ENCODE assay signal across 8 cellular contexts in genomic region chr6:41028618-41029486, GRCh38. TPM values are rescaled to one million over a fixed set of nuclear protein-coding genes. Genes with fewer than 3 reads are reported as not detected.
DNase-seq lines count a peak whose midpoint lies in the region; ATAC-seq and TF ChIP-seq lines count a peak whose summit lies in the region.

No MANE protein-coding gene starts in this region.

- peak overlapping the region; percentile 52 to 53 for H3K27ac ChIP-seq in mucosa of rectum (ENCODE audit: low read depth in 2 of 2, low read length in 2 of 2)

- peaks cover 23% of the 10 kb centered on the region for H3K4me1 Mint-ChIP-seq in chondrocyte (ENCODE audit: low read depth)

- H3K27me3 ChIP-seq in mucosa of rectum (ENCODE audit: control insufficient read depth in 2 of 2, insufficient read depth in 2 of 2, low read length in 2 of 2): no peaks in the 10 kb centered on the region

- peaks cover 13% of the 10 kb centered on the region for H3K27me3 Mint-ChIP-seq in chondrocyte (ENCODE audit: low read depth)

- no peaks in the 10 kb centered on the region for H3K9me3 ChIP-seq in mucosa of rectum (ENCODE audit: control insufficient read depth in 2 of 2, low read length in 2 of 2)

- H3K27ac Mint-ChIP-seq in chondrocyte (ENCODE audit: unreplicated experiment): peak overlapping the region; percentile 43

- no peak for TF ChIP-seq CTCF in chondrocyte (IDR thresholded peaks at IDR 0.05)

- H3K9ac ChIP-seq in mucosa of rectum (ENCODE audit: low read depth in 1 of 2, low read length in 2 of 2): peak overlapping the region; percentile 54 to 73

- no peaks in the 10 kb centered on the region for H3K36me3 ChIP-seq in mucosa of rectum (ENCODE audit: control insufficient read depth in 2 of 2, insufficient read depth in 2 of 2, low read length in 2 of 2)

- ATAC-seq in GM19438 (IDR thresholded peaks at IDR 0.05; ENCODE audit: low read depth, unreplicated experiment) (peak; percentile 50), HG03159 (IDR thresholded peaks at IDR 0.05; ENCODE audit: unreplicated experiment) (no peak)

- H3K9me3 Mint-ChIP-seq in chondrocyte (ENCODE audit: low read depth): no peaks in the 10 kb centered on the region

- peak; percentile 75 for DNase-seq in KBM-7
- no peak for DNase-seq in chondrocyte (ENCODE audit: low spot score)
- no peak for DNase-seq in occipital lobe (lab: John Stamatoyannopoulos, UW)
- DNase-seq in Ammon's horn (ENCODE audit: low spot score): no peak
- no peak for DNase-seq in cerebellum (ENCODE audit: low spot score)

- peaks cover 4 to 10% of the 10 kb centered on the region in 2 donors for H3K4me1 ChIP-seq in mucosa of rectum (ENCODE audit: control insufficient read depth in 2 of 2, insufficient read depth in 2 of 2, low read length in 2 of 2)

- H3K4me3 ChIP-seq in mucosa of rectum (ENCODE audit: low read length in 2 of 2): peak overlapping the region; percentile 62

- in situ Hi-C loops in KBM-7 (cut with MboI; ENCODE audit: low pct_unique_long_range_greater_than_20kb, low sequenced_read_pairs): no loop called here

- peak overlapping the region; percentile 77 for H3K4me3 Mint-ChIP-seq in chondrocyte (ENCODE audit: unreplicated experiment)

- no peaks in the 10 kb centered on the region for H3K36me3 Mint-ChIP-seq in chondrocyte (ENCODE audit: low read depth)

RNA-seq across cellular contexts. Expression of gene UNC5CL, which starts 10.2 kb away (rescaled TPM):
- 0.25 to 0.36 TPM in 2 of 3 replicates, not detected in the other for total RNA-seq in chondrocyte
- 0.16 TPM for total RNA-seq in occipital lobe
- 0.64 TPM for total RNA-seq in cerebellum

RNA-seq across cellular contexts. Expression of gene TSPO2, which starts 13.4 kb away (rescaled TPM):
- not detected in 3 replicates for total RNA-seq in chondrocyte
- total RNA-seq in occipital lobe: not detected
- not detected for total RNA-seq in cerebellum

RNA-seq across cellular contexts. Expression of gene APOBEC2, which starts 24.1 kb away (rescaled TPM):
- not detected in 3 replicates for total RNA-seq in chondrocyte
- 0.62 TPM for total RNA-seq in occipital lobe
- total RNA-seq in cerebellum: not detected

RNA-seq across cellular contexts. Expression of gene OARD1, which starts 43.3 kb away (rescaled TPM):
- total RNA-seq in chondrocyte (11.4 to 12.2 TPM (median 12.2 TPM) in 3 replicates), occipital lobe (15.8 TPM), cerebellum (18.0 TPM)

RNA-seq across cellular contexts. Expression of gene NFYA, which starts 43.9 kb away (rescaled TPM):
- total RNA-seq in chondrocyte (18.8 to 24.7 TPM (median 20.5 TPM) in 3 replicates), occipital lobe (40.4 TPM), cerebellum (32.3 TPM)
